1 cellular context compared by ENCODE assay signal in the genomic region with DNA sequence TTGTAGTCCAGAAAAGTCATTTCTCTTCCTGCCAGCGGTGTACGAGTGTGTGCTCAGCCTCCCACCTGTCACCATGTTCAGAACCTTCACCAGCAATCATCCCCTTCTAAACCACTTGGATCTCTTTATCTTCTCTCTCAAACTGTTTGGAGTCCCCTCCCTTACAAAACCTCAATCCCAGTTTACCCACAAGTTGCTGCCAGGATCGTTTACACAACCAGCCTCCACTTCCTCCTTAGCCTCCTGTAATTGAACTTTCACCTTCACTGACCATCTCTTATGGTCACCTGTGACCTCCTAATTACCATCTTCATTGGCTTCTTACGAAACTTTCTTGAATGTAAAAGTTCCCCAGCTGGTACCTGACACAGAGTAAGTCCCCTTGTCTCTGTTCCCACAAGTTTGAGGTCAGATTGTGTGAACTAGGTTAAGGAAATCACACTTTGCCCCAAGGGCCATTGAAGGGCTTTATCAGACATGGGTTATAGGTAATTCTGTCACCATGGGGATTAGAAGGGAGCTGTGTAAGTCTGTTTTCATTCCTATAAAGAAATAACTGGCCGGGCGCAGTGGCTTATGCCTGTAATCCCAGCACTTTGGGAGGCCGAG.
A peak's percentile ranks its signal among the peaks of the same experiment; 100 is the strongest.
TF ChIP-seq lines count a peak whose summit lies in the region.

No MANE protein-coding gene starts in this region.

TF ChIP-seq in GM12878, 131 proteins besides CTCF, POLR2A, EP300 and RAD21:
- TF ChIP-seq NR2C1 (IDR thresholded peaks at IDR 0.05) (0 out of 2 replicates have a peak, but pooled peaks have one; percentile 16), BMI1 (IDR thresholded peaks at IDR 0.05; ENCODE audit: borderline replicate concordance) (no peak), CREB1 (IDR thresholded peaks at IDR 0.05; ENCODE audit: low read depth) (no peak)
